18 cellular contexts compared by ENCODE assay signal in genomic region chr6:46381579-46381978, GRCh38.
"Had no signal": no experiment of that assay in that cellular context is flagged by ENCODE, and none has a peak within 500 bp of the region (broad histone marks: within the 10 kb centered on the region; RNA-seq: fewer than 3 reads in every experiment).

No MANE protein-coding gene starts in this region.

- H3K4me3 ChIP-seq: right lobe of liver had no signal

- H3K36me3 Mint-ChIP-seq: naive B cell; stimulated activated effector memory CD8-positive, alpha-beta T cell treated with anti-CD3 and anti-CD28 coated beads, Interleukin-12 subunit alpha, Interleukin-12 subunit beta, amount 100 ng/mL, for 72 hours had no signal

- H3K27ac ChIP-seq: WERI-Rb-1 had no signal

- H3K27me3 ChIP-seq: right lobe of liver had no signal

- DNase-seq: activated CD4-positive, alpha-beta T cell treated with anti-CD3 and anti-CD28 coated beads for 1 hour; activated CD8-positive, alpha-beta memory T cell treated with anti-CD3 and anti-CD28 coated beads for 24 hours; activated effector memory CD4-positive, alpha-beta T cell treated with anti-CD3 and anti-CD28 coated beads, Interleukin-2, amount 50 U/mL, for 16 hours; activated naive CD4-positive, alpha-beta T cell treated with anti-CD3 and anti-CD28 coated beads, Interleukin-2, amount 50 U/mL, for 16 hours; activated T-cell treated with anti-CD3 and anti-CD28 coated beads, Interleukin-2, amount 50 U/mL, for 72 hours; aorta; cortex of kidney; effector CD4-positive, alpha-beta T cell; kidney; naive B cell; right lobe of liver; small intestine; stimulated activated CD4-positive, alpha-beta T cell treated with anti-CD3 and anti-CD28 coated beads, Interleukin-4, amount 100 ng/mL, for 24 hours; T-helper 2 cell; WERI-Rb-1 had no signal

- H3K9me3 Mint-ChIP-seq: stimulated activated effector memory CD8-positive, alpha-beta T cell treated with anti-CD3 and anti-CD28 coated beads, Interleukin-12 subunit alpha, Interleukin-12 subunit beta, amount 100 ng/mL, for 72 hours had no signal

- FAIRE-seq: frontal cortex, kidney, small intestine had no signal

- H3K27ac Mint-ChIP-seq: activated T-cell treated with anti-CD3 and anti-CD28 coated beads, Interleukin-2, amount 50 U/mL, for 72 hours had no signal

- ATAC-seq: activated T-cell treated with anti-CD3 and anti-CD28 coated beads, Interleukin-2, amount 50 U/mL, for 72 hours; stimulated activated effector memory CD8-positive, alpha-beta T cell treated with anti-CD3 and anti-CD28 coated beads, Interleukin-12 subunit alpha, Interleukin-12 subunit beta, amount 100 ng/mL, for 72 hours had no signal

- H3K9me3 ChIP-seq: right lobe of liver had no signal

- H3K36me3 ChIP-seq: right lobe of liver, WERI-Rb-1 had no signal

- H3K4me3 Mint-ChIP-seq: activated T-cell treated with anti-CD3 and anti-CD28 coated beads, Interleukin-2, amount 50 U/mL, for 72 hours; naive B cell; neural crest cell; stimulated activated effector memory CD8-positive, alpha-beta T cell treated with anti-CD3 and anti-CD28 coated beads, Interleukin-12 subunit alpha, Interleukin-12 subunit beta, amount 100 ng/mL, for 72 hours had no signal
